Comparison of ENCODE assay signal across 8 cellular contexts in genomic region chr3:71581451-71581980, GRCh38. TPM values are rescaled to one million over a fixed set of nuclear protein-coding genes. Genes with fewer than 3 reads are reported as not detected.
A peak's percentile ranks its signal among the peaks of the same experiment; 100 is the strongest.
DNase-seq lines count a peak whose midpoint lies in the region; ATAC-seq and TF ChIP-seq lines count a peak whose summit lies in the region.

No MANE protein-coding gene starts in this region.

- no peaks in the 10 kb centered on the region for H3K36me3 Mint-ChIP-seq in activated T-cell treated with anti-CD3 and anti-CD28 coated beads, Interleukin-2, amount 50 U/mL, for 4 hours (ENCODE audit: insufficient read depth)
- H3K36me3 Mint-ChIP-seq in natural killer cell, result no peaks in the 10 kb centered on the region

- peaks cover 2% of the 10 kb centered on the region for H3K27me3 Mint-ChIP-seq in activated T-cell treated with anti-CD3 and anti-CD28 coated beads, Interleukin-2, amount 50 U/mL, for 4 hours (ENCODE audit: low read depth)
- H3K27me3 Mint-ChIP-seq in natural killer cell (ENCODE audit: low read depth in 2 of 2), result peaks cover 6 to 11% of the 10 kb centered on the region in 2 donors

- no peaks in the 10 kb centered on the region for H3K27me3 ChIP-seq in thyroid gland

- peak overlapping the region; percentile 93 to 98 (median 97) for H3K27ac ChIP-seq in thyroid gland

- DNase-seq in AG08396 (ENCODE audit: low spot score), result peak; percentile 37
- DNase-seq in Jurkat, Clone E6-1 (ENCODE audit: low read depth, low spot score), result no peak
- DNase-seq in activated T-cell treated with anti-CD3 and anti-CD28 coated beads, Interleukin-2, amount 50 U/mL, for 4 hours, result peak; percentile 25
- no peak for DNase-seq in fibroblast of mammary gland (ENCODE audit: low read depth)
- DNase-seq in natural killer cell, result peak; percentile 31
- DNase-seq in thyroid gland, result peak; percentile 42 to 47
- DNase-seq in DMS79 (lab: John Stamatoyannopoulos, UW), result no peak

- intact Hi-C loops in natural killer cell (cut with micrococcal nuclease) (loop anchor here (5.0 to 10.0 kb wide), 3 partner anchors 139 to 1517 kb away; no protein-coding TSS in a partner anchor), thyroid gland (cut with DNase I) (loop anchor here (10.0 kb wide), 3 partner anchors 147 to 1027 kb away; no protein-coding TSS in a partner anchor)

- H3K4me3 Mint-ChIP-seq in activated T-cell treated with anti-CD3 and anti-CD28 coated beads, Interleukin-2, amount 50 U/mL, for 4 hours, result peak overlapping the region; percentile 89
- H3K4me3 Mint-ChIP-seq in natural killer cell, result peak overlapping the region; percentile 96

- peak overlapping the region; percentile 73 for H3K4me3 ChIP-seq in Jurkat, Clone E6-1 (ENCODE audit: low read length)
- H3K4me3 ChIP-seq in fibroblast of mammary gland (ENCODE audit: control insufficient read depth, low read depth, low read length), result peak overlapping the region; percentile 66
- peak overlapping the region; percentile 45 to 86 (median 84) for H3K4me3 ChIP-seq in thyroid gland (replicated peaks in 1 of 3)

- H3K4me1 ChIP-seq in thyroid gland, result peaks cover 21 to 24% of the 10 kb centered on the region in 2 donors

- TF ChIP-seq POLR2A in thyroid gland (IDR thresholded peaks at IDR 0.05), result no peak

- TF ChIP-seq CTCF in fibroblast of mammary gland (conservative IDR thresholded peaks at IDR 0.05; ENCODE audit: control insufficient read depth, insufficient read depth, low read depth, low read length) (no peak), natural killer cell (IDR thresholded peaks at IDR 0.05) (no peak), thyroid gland (IDR thresholded peaks at IDR 0.05) (no peak)

- H3K27ac Mint-ChIP-seq in natural killer cell, result peak overlapping the region; percentile 90 to 94

- no peaks in the 10 kb centered on the region for H3K9me3 Mint-ChIP-seq in activated T-cell treated with anti-CD3 and anti-CD28 coated beads, Interleukin-2, amount 50 U/mL, for 4 hours
- H3K9me3 Mint-ChIP-seq in natural killer cell, result no peaks in the 10 kb centered on the region

- no peaks in the 10 kb centered on the region for H3K36me3 ChIP-seq in thyroid gland

- WGBS in thyroid gland, 2 donors, result 0 to 1% methylated on average over 25 to 45 of the region's 51 CpGs

- H3K9me3 ChIP-seq in thyroid gland, result no peaks in the 10 kb centered on the region

- peaks cover 50% of the 10 kb centered on the region for H3K4me1 Mint-ChIP-seq in activated T-cell treated with anti-CD3 and anti-CD28 coated beads, Interleukin-2, amount 50 U/mL, for 4 hours (ENCODE audit: low read depth)
- peaks cover 25 to 46% of the 10 kb centered on the region in 2 donors for H3K4me1 Mint-ChIP-seq in natural killer cell

- ATAC-seq in activated T-cell treated with anti-CD3 and anti-CD28 coated beads, Interleukin-2, amount 50 U/mL, for 4 hours, result peak; percentile 9 to 19
- ATAC-seq in natural killer cell, result peak in 2 of 3 donors; percentile 28 to 29
- ATAC-seq in HG03196 (IDR thresholded peaks at IDR 0.05; ENCODE audit: unreplicated experiment), result no peak

RNA-seq across cellular contexts. Expression of gene FOXP1, which starts 2.0 kb away (rescaled TPM):
- 10.2 TPM for polyA plus RNA-seq in Jurkat, Clone E6-1 (2012; ENCODE audit: insufficient read depth, insufficient read length)
- 100 to 1,000 TPM; 251 to 263 (median 256) TPM for total RNA-seq in activated T-cell treated with anti-CD3 and anti-CD28 coated beads, Interleukin-2, amount 50 U/mL, for 4 hours
- total RNA-seq in natural killer cell, result 100 to 1,000 TPM; 166 to 185 (median 166) TPM
- total RNA-seq in thyroid gland, result 100 to 1,000 TPM; 111 to 187 (median 141) TPM

Comparison
In these comparisons a context has a peak if more than half of its experiments do, and no peak if none do; other contexts are left out.
1. DNase-seq: peak in AG08396 (single experiment), activated T-cell treated with anti-CD3 and anti-CD28 coated beads, Interleukin-2, amount 50 U/mL, for 4 hours (single experiment), natural killer cell (single experiment) and thyroid gland (2 of 2); none in Jurkat, Clone E6-1 (single experiment), fibroblast of mammary gland (single experiment) and DMS79 (single experiment).
2. Peak in every context shown above with its lines, with median percentiles within 50 percentile points of each other: H3K4me3 ChIP-seq.